Comparison of ENCODE assay signal across 28 cellular contexts in genomic region chr1:5865056-5865455, GRCh38.
"Had no signal": no experiment of that assay in that cellular context is flagged by ENCODE, and none has a peak within 500 bp of the region (broad histone marks: within the 10 kb centered on the region; RNA-seq: fewer than 3 reads in every experiment).

No MANE protein-coding gene starts in this region.

- H3K79me2 ChIP-seq: parathyroid adenoma had no signal

- H3K4me3 ChIP-seq: ovary, psoas muscle, right lobe of liver, sigmoid colon, suprapubic skin, testis, tibial artery, transverse colon, upper lobe of left lung, vagina had no signal

- H2AFZ ChIP-seq: parathyroid adenoma had no signal

- H3K9me3 ChIP-seq: ovary, psoas muscle, right lobe of liver, sigmoid colon, suprapubic skin, testis, tibial artery, transverse colon, upper lobe of left lung, vagina had no signal

- H3K4me1 ChIP-seq: parathyroid adenoma, psoas muscle, right lobe of liver, sigmoid colon, suprapubic skin, testis, tibial artery, transverse colon, upper lobe of left lung, vagina had no signal

- H3K27ac ChIP-seq: ovary, parathyroid adenoma, psoas muscle, right lobe of liver, sigmoid colon, suprapubic skin, testis, tibial artery, transverse colon, upper lobe of left lung, vagina had no signal

- H3K9ac ChIP-seq: parathyroid adenoma had no signal

- DNase-seq: naive thymus-derived CD4-positive, alpha-beta T cell; nephron progenitor cell; occipital lobe; ovary; posterior cingulate gyrus; psoas muscle; right lobe of liver; sigmoid colon; small intestine; stimulated activated CD4-positive, alpha-beta T cell treated with anti-CD3 and anti-CD28 coated beads, Interleukin-15, amount 100 ng/mL, for 24 hours; stimulated activated CD4-positive, alpha-beta T cell treated with anti-CD3 and anti-CD28 coated beads, Interleukin-2, amount 100 ng/mL, for 24 hours; stimulated activated CD4-positive, alpha-beta T cell treated with anti-CD3 and anti-CD28 coated beads, Interleukin-2, amount 100 ng/mL, for 48 hours; stimulated activated CD4-positive, alpha-beta T cell treated with anti-CD3 and anti-CD28 coated beads, Interleukin-4, amount 100 ng/mL, for 24 hours; stimulated activated naive B cell treated with anti-CD40 and anti-IgM and Interleukin-4, amounts not matched to agents 10 μg/mL and 1 μg/mL and 100 μg/mL, for 72 hours; stimulated activated naive CD8-positive, alpha-beta T cell treated with anti-CD3 and anti-CD28 coated beads, Interleukin-15, amount 100 ng/mL, for 72 hours; stimulated activated naive CD8-positive, alpha-beta T cell treated with anti-CD3 and anti-CD28 coated beads, Interleukin-15, Interleukin-2, amounts not matched to agents 100 U/mL and 50 U/mL, for 24 hours; substantia nigra; testis; tibial artery; transverse colon had no signal

- FAIRE-seq: small intestine, urothelium cell line had no signal

- H3K27me3 ChIP-seq: ovary, right lobe of liver, sigmoid colon, suprapubic skin, testis, tibial artery, transverse colon, upper lobe of left lung, vagina had no signal

- H3K36me3 ChIP-seq: ovary, right lobe of liver had no signal

- ATAC-seq: naive thymus-derived CD4-positive, alpha-beta T cell; natural killer cell treated with Interleukin-12 subunit alpha and Interleukin-12 subunit beta and Interleukin-15 and Interleukin-18, amount 100 ng/mL, for 72 hours; psoas muscle; right cardiac atrium; right lobe of liver; stimulated activated effector memory CD8-positive, alpha-beta T cell treated with anti-CD3 and anti-CD28 coated beads, Interleukin-12 subunit alpha, Interleukin-12 subunit beta, amount 100 ng/mL, for 72 hours; stimulated activated naive B cell treated with anti-CD40 and anti-IgM and Interleukin-4, amounts not matched to agents 10 μg/mL and 1 μg/mL and 100 μg/mL, for 72 hours; stimulated activated naive CD8-positive, alpha-beta T cell treated with anti-CD3 and anti-CD28 coated beads, Interleukin-15, amount 100 ng/mL, for 72 hours; stimulated activated naive CD8-positive, alpha-beta T cell treated with anti-CD3 and anti-CD28 coated beads, Interleukin-15, Interleukin-2, amounts not matched to agents 100 U/mL and 50 U/mL, for 24 hours had no signal
